Comparison of ENCODE assay signal across 21 cellular contexts in genomic region chr5:15594922-15595568, GRCh38.
"Had no signal": no experiment of that assay in that cellular context is flagged by ENCODE, and none has a peak within 500 bp of the region (broad histone marks: within the 10 kb centered on the region; RNA-seq: fewer than 3 reads in every experiment).

No MANE protein-coding gene starts in this region.

- ATAC-seq: left ventricle myocardium superior; mucosa of descending colon; stimulated activated naive B cell treated with anti-CD40 and anti-IgM and Interleukin-4, amounts not matched to agents 10 μg/mL and 1 μg/mL and 100 μg/mL, for 72 hours; T-helper 17 cell had no signal

- H3K36me3 Mint-ChIP-seq: activated naive CD8-positive, alpha-beta T cell treated with anti-CD3 and anti-CD28 coated beads, Interleukin-2, amount 10 ng/mL, durations not matched to agents 7 days and 5 days; stimulated activated naive B cell treated with anti-CD40 and anti-IgM and Interleukin-4, amounts not matched to agents 10 μg/mL and 1 μg/mL and 100 μg/mL, for 72 hours had no signal

- H3K4me1 Mint-ChIP-seq: activated naive CD8-positive, alpha-beta T cell treated with anti-CD3 and anti-CD28 coated beads, Interleukin-2, amount 10 ng/mL, durations not matched to agents 7 days and 5 days; stimulated activated naive B cell treated with anti-CD40 and anti-IgM and Interleukin-4, amounts not matched to agents 10 μg/mL and 1 μg/mL and 100 μg/mL, for 72 hours; T-helper 17 cell had no signal

- H3K9me3 ChIP-seq: mucosa of descending colon, transverse colon had no signal

- H3K27ac Mint-ChIP-seq: activated naive CD8-positive, alpha-beta T cell treated with anti-CD3 and anti-CD28 coated beads, Interleukin-2, amount 10 ng/mL, durations not matched to agents 7 days and 5 days; stimulated activated naive B cell treated with anti-CD40 and anti-IgM and Interleukin-4, amounts not matched to agents 10 μg/mL and 1 μg/mL and 100 μg/mL, for 72 hours; T-helper 17 cell had no signal

- H3K4me3 Mint-ChIP-seq: activated naive CD8-positive, alpha-beta T cell treated with anti-CD3 and anti-CD28 coated beads, Interleukin-2, amount 10 ng/mL, durations not matched to agents 7 days and 5 days; neural crest cell; stimulated activated naive B cell treated with anti-CD40 and anti-IgM and Interleukin-4, amounts not matched to agents 10 μg/mL and 1 μg/mL and 100 μg/mL, for 72 hours; T-helper 17 cell had no signal

- H3K27ac ChIP-seq: transverse colon had no signal

- DNase-seq: activated CD4-positive, alpha-beta T cell treated with anti-CD3 and anti-CD28 coated beads for 4 hours; activated CD4-positive, alpha-beta T cell treated with anti-CD3 and anti-CD28 coated beads, Interleukin-2, amount 50 U/mL, for 48 hours; activated CD4-positive, CD25-positive, alpha-beta regulatory T cell; activated CD8-positive, alpha-beta memory T cell treated with anti-CD3 and anti-CD28 coated beads, Interleukin-2, amount 50 U/mL, for 48 hours; activated naive CD4-positive, alpha-beta T cell treated with Interleukin-2 at 50 U/mL for 16 hours; activated naive CD8-positive, alpha-beta T cell treated with anti-CD3 and anti-CD28 coated beads, Interleukin-2, amount 10 ng/mL, durations not matched to agents 7 days and 5 days; activated T-cell treated with anti-CD3 and anti-CD28 coated beads, Interleukin-2, amount 50 U/mL, for 48 hours; amniotic stem cell; cerebellar nuclear complex; left ventricle myocardium superior; mammary epithelial cell; mucosa of descending colon; occipital lobe; posterior cingulate gyrus; stimulated activated CD4-positive, alpha-beta T cell treated with anti-CD3 and anti-CD28 coated beads, Interleukin-2, amount 100 ng/mL, for 48 hours; stimulated activated CD8-positive, alpha-beta memory T cell treated with anti-CD3 and anti-CD28 coated beads, Interleukin-4, amount 100 ng/mL, for 48 hours; stimulated activated naive B cell treated with anti-CD40 and anti-IgM and Interleukin-4, amounts not matched to agents 10 μg/mL and 1 μg/mL and 100 μg/mL, for 72 hours; T-helper 17 cell; transverse colon had no signal

- H3K4me1 ChIP-seq: transverse colon had no signal

- H3K36me3 ChIP-seq: transverse colon had no signal

- H3K4me3 ChIP-seq: mucosa of descending colon, smooth muscle cell, transverse colon had no signal

- H3K27me3 ChIP-seq: transverse colon had no signal

- H3K9me3 Mint-ChIP-seq: activated naive CD8-positive, alpha-beta T cell treated with anti-CD3 and anti-CD28 coated beads, Interleukin-2, amount 10 ng/mL, durations not matched to agents 7 days and 5 days; neural crest cell had no signal

- H3K4me2 ChIP-seq: smooth muscle cell had no signal

- H3K27me3 Mint-ChIP-seq: activated naive CD8-positive, alpha-beta T cell treated with anti-CD3 and anti-CD28 coated beads, Interleukin-2, amount 10 ng/mL, durations not matched to agents 7 days and 5 days; stimulated activated naive B cell treated with anti-CD40 and anti-IgM and Interleukin-4, amounts not matched to agents 10 μg/mL and 1 μg/mL and 100 μg/mL, for 72 hours; T-helper 17 cell had no signal
